15 cellular contexts compared by ENCODE assay signal in genomic region chr4:48815483-48815882, GRCh38. TPM values are rescaled to one million over a fixed set of nuclear protein-coding genes. Genes with fewer than 3 reads are reported as not detected.
DNase-seq lines count a peak whose midpoint lies in the region; ATAC-seq, FAIRE-seq and TF ChIP-seq lines count a peak whose summit lies in the region.
"Had no signal": no experiment of that assay in that cellular context is flagged by ENCODE, and none has a peak within 500 bp of the region (broad histone marks: within the 10 kb centered on the region; RNA-seq: fewer than 3 reads in every experiment).

No MANE protein-coding gene starts in this region.

- H3K27ac ChIP-seq in A549 (no peak overlapping the region), OCI-LY3 (ENCODE audit: low read length) (no peak overlapping the region), thyroid gland (no peak overlapping the region)
- H3K27ac ChIP-seq: uterus had no signal

- no peak overlapping the region for H3K4me3 ChIP-seq in A549
- H3K4me3 ChIP-seq in OCI-LY3 (ENCODE audit: low read length) = no peak overlapping the region
- H3K4me3 ChIP-seq in thyroid gland (replicated peaks in 1 of 3) = no peak overlapping the region
- H3K4me3 ChIP-seq: uterus had no signal

- CTCF ChIA-PET in A549 (lab: Yijun Ruan, JAX) = no interaction called here

- WGBS in A549 (ENCODE audit: missing lambda C conversion rate) = 18% methylated on average over 2 of the region's 2 CpGs
- WGBS in thyroid gland, 2 donors = 71 to 82% methylated on average over 2 of the region's 2 CpGs

- no peak for FAIRE-seq in A549 (lab: Jason Lieb, UNC)

- TF ChIP-seq EP300 in A549 (IDR thresholded peaks at IDR 0.05) = no peak

- TF ChIP-seq CTCF in A549 (IDR thresholded peaks at IDR 0.05) = no peak
- no peak for TF ChIP-seq CTCF in OCI-LY3 (IDR thresholded peaks at IDR 0.05; ENCODE audit: low read depth, low read length)
- TF ChIP-seq CTCF in thyroid gland (IDR thresholded peaks at IDR 0.05) = no peak

- no peaks in the 10 kb centered on the region for H3K27me3 ChIP-seq in OCI-LY3 (ENCODE audit: low read depth, low read length)
- no peaks in the 10 kb centered on the region for H3K27me3 ChIP-seq in thyroid gland
- H3K27me3 ChIP-seq: uterus had no signal

- no peak overlapping the region for H3K9ac ChIP-seq in OCI-LY3 (ENCODE audit: low read length)

- H3K4me2 ChIP-seq in A549 = peak overlapping the region; percentile 40
- peak overlapping the region; percentile 45 for H3K4me2 ChIP-seq in OCI-LY3 (ENCODE audit: low read length)

- peaks cover 6% of the 10 kb centered on the region; the same call in 2 of the 3 replicates for H3K4me1 ChIP-seq in A549
- peaks cover 17% of the 10 kb centered on the region for H3K4me1 ChIP-seq in OCI-LY3 (ENCODE audit: low read length)
- H3K4me1 ChIP-seq in thyroid gland = no peaks in the 10 kb centered on the region
- H3K4me1 ChIP-seq: uterus had no signal

- no peak overlapping the region for H2AFZ ChIP-seq in OCI-LY3 (ENCODE audit: low read depth, low read length)

- no peak for DNase-seq in A549 (ENCODE audit: low read depth in 1 of 2, low spot score in 1 of 2)
- DNase-seq in thyroid gland = no peak
- DNase-seq in HK-2 (ENCODE audit: unreplicated experiment) = no peak
- no peak for DNase-seq in NCI-H2081 treated with DMSO at 0.1 percent for 48 hours (lab: John Stamatoyannopoulos, UW)
- DNase-seq in HuH-7 (ENCODE audit: low spot score) = no peak
- DNase-seq: activated T-cell treated with anti-CD3 and anti-CD28 coated beads for 4 hours, aorta, DMS 273 treated with DMSO at 0.1 percent for 48 hours, NCI-H1694 treated with DMSO at 0.1 percent for 48 hours, posterior cingulate gyrus, uterus had no signal

- no peak for ATAC-seq in A549
- peak; percentile 54 for ATAC-seq in GM18505 (IDR thresholded peaks at IDR 0.05; ENCODE audit: unreplicated experiment)
- ATAC-seq in HG02870 (IDR thresholded peaks at IDR 0.05; ENCODE audit: unreplicated experiment) = peak; percentile 50
- ATAC-seq: SK-N-SH treated with all-trans-retinoic acid at 6 μM for 48 hours had no signal

- POLR2A ChIA-PET in A549 (lab: Yijun Ruan, JAX) = interaction anchor here (0.9 kb wide), 1 partner anchor 35 kb away, joined by 3 read pairs; the partner anchor contains the start of gene FRYL

- H4K20me1 ChIP-seq in OCI-LY3 (ENCODE audit: insufficient read depth, low read length) = no peaks in the 10 kb centered on the region

- no peaks in the 10 kb centered on the region for H3K79me2 ChIP-seq in OCI-LY3 (ENCODE audit: low read length)

- TF ChIP-seq RAD21 in A549 (conservative IDR thresholded peaks at IDR 0.05 in 1 of 2, IDR thresholded peaks at IDR 0.05 in 1 of 2) = no peak

- H3K36me3 ChIP-seq in OCI-LY3 (replicated peaks; ENCODE audit: low read depth, low read length) (no peaks in the 10 kb centered on the region), thyroid gland (no peaks in the 10 kb centered on the region)
- H3K36me3 ChIP-seq: uterus had no signal

- no peaks in the 10 kb centered on the region for H3K9me3 ChIP-seq in A549
- no peaks in the 10 kb centered on the region for H3K9me3 ChIP-seq in OCI-LY3 (ENCODE audit: insufficient read depth, low read length)
- H3K9me3 ChIP-seq in thyroid gland = no peaks in the 10 kb centered on the region
- H3K9me3 ChIP-seq: uterus had no signal

- TF ChIP-seq POLR2A in A549 (IDR thresholded peaks at IDR 0.05; ENCODE audit: low read length) = no peak
- TF ChIP-seq POLR2A in GM18505 (IDR thresholded peaks at IDR 0.05; ENCODE audit: borderline replicate concordance, extremely low read depth, insufficient read depth, insufficient read length) = no peak
- TF ChIP-seq POLR2A in thyroid gland (IDR thresholded peaks at IDR 0.05) = no peak

- intact Hi-C loops in thyroid gland (cut with DNase I) = no loop called here

TF ChIP-seq in A549, 52 proteins besides CTCF, POLR2A, EP300 and RAD21:
- TF ChIP-seq NPAS2 (CRISPR knock-in tag; IDR thresholded peaks at IDR 0.05; ENCODE audit: borderline replicate concordance) (no peak), FOXS1 (CRISPR knock-in tag; IDR thresholded peaks at IDR 0.05) (no peak)

RNA-seq across cellular contexts. Expression of gene OCIAD1, which starts 15.4 kb away (rescaled TPM):
- 155 and 210 TPM in 2 replicates for polyA plus RNA-seq in A549 (2011; rRNA removed)
- polyA plus RNA-seq in A549 (2012; cell fraction: cytosol; rRNA removed) = 62.0 and 65.9 TPM in 2 replicates
- 44.3 and 61.5 TPM in 2 replicates for polyA plus RNA-seq in A549 (2012; cell fraction: nucleus; rRNA removed)
- polyA plus RNA-seq in A549 (2017; fragmentation: RNase III; extraction: RNeasy Plus Mini Kit Qiagen cat#74134 plus additional on column Dnase treatment) = 143 to 163 TPM (median 156 TPM) in 3 replicates
- polyA minus RNA-seq in A549 (2011; rRNA and poly(A)+ RNA removed) = 38.7 and 59.5 TPM in 2 replicates
- total RNA-seq in thyroid gland = 100 to 1,000 TPM; 150 to 273 (median 213) TPM

RNA-seq across cellular contexts. Expression of gene FRYL, which starts 35.4 kb away (rescaled TPM):
- polyA plus RNA-seq in A549 (2011; rRNA removed) (18.6 and 21.1 TPM in 2 replicates), A549 (2017; fragmentation: RNase III; extraction: RNeasy Plus Mini Kit Qiagen cat#74134 plus additional on column Dnase treatment) (6.4 to 7.1 TPM (median 7.0 TPM) in 3 replicates)
- polyA plus RNA-seq in A549 (2012; cell fraction: cytosol; rRNA removed) = 2.2 and 3.1 TPM in 2 replicates
- 5.7 and 7.3 TPM in 2 replicates for polyA plus RNA-seq in A549 (2012; cell fraction: nucleus; rRNA removed)
- 36.2 and 38.4 TPM in 2 replicates for polyA minus RNA-seq in A549 (2011; rRNA and poly(A)+ RNA removed)
- total RNA-seq in thyroid gland = 10 to 100 TPM; 48.7 to 90.4 (median 67.8) TPM

Comparison
In these comparisons a context has a peak if more than half of its experiments do, and no peak if none do; other contexts are left out.
1. ATAC-seq: peak in GM18505 (single experiment) and HG02870 (single experiment); none in A549 (0 of 2).